17 cellular contexts compared by ENCODE assay signal in the genomic region with DNA sequence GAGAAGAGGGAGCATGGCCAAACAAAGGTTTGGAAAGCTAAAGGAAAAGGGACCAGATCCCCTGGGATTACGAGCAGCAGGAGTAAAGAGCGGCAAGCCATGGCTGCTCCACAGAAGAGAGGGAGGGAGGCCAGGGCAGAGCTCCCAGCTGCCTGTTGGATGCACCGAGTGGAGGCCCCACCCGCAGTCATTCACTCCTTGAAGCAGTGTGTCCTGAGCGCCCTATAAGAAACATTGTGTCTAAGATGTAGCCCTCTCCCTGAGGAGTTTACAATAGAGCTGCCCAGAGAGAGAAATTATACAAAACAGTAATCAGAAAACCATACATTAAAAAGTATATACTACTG. TPM values are rescaled to one million over a fixed set of nuclear protein-coding genes. Genes with fewer than 3 reads are reported as not detected.
DNase-seq lines count a peak whose midpoint lies in the region; ATAC-seq and TF ChIP-seq lines count a peak whose summit lies in the region.
"Had no signal": no experiment of that assay in that cellular context is flagged by ENCODE, and none has a peak within 500 bp of the region (broad histone marks: within the 10 kb centered on the region; RNA-seq: fewer than 3 reads in every experiment).

No MANE protein-coding gene starts in this region.

- WGBS in mesodermal cell (ENCODE audit: insufficient coverage in 2 of 2), 2 experiments, result 77 to 79% methylated on average over 2 to 4 of the region's 5 CpGs

- H3K27me3 ChIP-seq in tibial artery, result no peaks in the 10 kb centered on the region

- intact Hi-C loops in tibial artery (cut with DNase I; ENCODE audit: low total_unique reads), result loop anchor here (2.0 to 10.0 kb wide), 2 partner anchors 213 to 243 kb away; no protein-coding TSS in a partner anchor

- TF ChIP-seq CTCF in coronary artery (IDR thresholded peaks at IDR 0.05) (no peak), tibial artery (IDR thresholded peaks at IDR 0.05) (peak in 1 of 2 experiments; percentile 55)

- no peaks in the 10 kb centered on the region for H3K36me3 ChIP-seq in mesodermal cell (ENCODE audit: control insufficient read depth, insufficient read depth, low read length)
- H3K36me3 ChIP-seq in tibial artery, result no peaks in the 10 kb centered on the region
- H3K36me3 ChIP-seq: HAP-1 had no signal

- H3K4me3 ChIP-seq in coronary artery (no peak overlapping the region), mesodermal cell (ENCODE audit: extremely low read depth, insufficient read depth, low read length, poor library complexity, severe bottlenecking) (no peak overlapping the region), tibial artery (no peak overlapping the region)
- H3K4me3 ChIP-seq: HAP-1 had no signal

- DNase-seq in NCI-H1092 treated with DMSO at 0.1 percent for 48 hours (lab: John Stamatoyannopoulos, UW) (peak; percentile 67), NCI-H1092 (lab: John Stamatoyannopoulos, UW) (no peak), coronary artery (ENCODE audit: low spot score) (no peak), tibial artery (peak; percentile 36 to 78)
- DNase-seq: 8988T; activated T-cell treated with anti-CD3 and anti-CD28 coated beads, Interleukin-2, amount 50 U/mL, for 48 hours; DND-41; endodermal cell; NCI-H146; NCI-H226; NK-92 treated with Interleukin-12 subunit alpha and Interleukin-12 subunit beta, amount 100 ng/mL, for 24 hours had no signal

- peaks cover 19% of the 10 kb centered on the region for H3K4me1 ChIP-seq in mesodermal cell (ENCODE audit: control insufficient read depth, insufficient read depth, low read length, poor library complexity, severe bottlenecking)
- peaks cover 0 to 73% (median 45%) of the 10 kb centered on the region in 4 donors for H3K4me1 ChIP-seq in tibial artery

- H3K9me3 ChIP-seq in mesodermal cell (ENCODE audit: control insufficient read depth, low read length), result no peaks in the 10 kb centered on the region
- no peaks in the 10 kb centered on the region for H3K9me3 ChIP-seq in tibial artery
- H3K9me3 ChIP-seq: HAP-1 had no signal

- peak overlapping the region; percentile 58 to 83 for H3K27ac ChIP-seq in coronary artery
- peak overlapping the region; percentile 48 for H3K27ac ChIP-seq in mesodermal cell (ENCODE audit: low read depth, low read length, severe bottlenecking)
- peak overlapping the region; percentile 82 to 83 for H3K27ac ChIP-seq in tibial artery

- ATAC-seq in HG03432 (IDR thresholded peaks at IDR 0.05; ENCODE audit: unreplicated experiment) (no peak), GM18870 (IDR thresholded peaks at IDR 0.05; ENCODE audit: unreplicated experiment) (no peak), GM18873 (IDR thresholded peaks at IDR 0.05; ENCODE audit: low FRiP score, unreplicated experiment) (no peak)
- ATAC-seq: natural killer cell treated with Interleukin-12 subunit alpha and Interleukin-12 subunit beta and Interleukin-15 and Interleukin-18, amount 100 ng/mL, for 72 hours had no signal

RNA-seq across cellular contexts. Expression of a gene that starts 54.7 kb away (rescaled TPM):
- 3.3 TPM for polyA plus RNA-seq in mesodermal cell (2013, experiment 1 of 2)
- 4.0 TPM for polyA plus RNA-seq in mesodermal cell (2013, experiment 2 of 2)

Comparison
In these comparisons a context has a peak if more than half of its experiments do, and no peak if none do; other contexts are left out.
1. DNase-seq: peak in NCI-H1092 treated with DMSO at 0.1 percent for 48 hours (single experiment) and tibial artery (2 of 2); none in NCI-H1092 (single experiment) and coronary artery (single experiment).
2. Peak in every context shown above with its lines, with median percentiles within 50 percentile points of each other: H3K27ac ChIP-seq.